ENCODE assay signal across 10 cellular contexts in genomic region chr3:64685331-64685799, GRCh38. TPM values are rescaled to one million over a fixed set of nuclear protein-coding genes. Genes with fewer than 3 reads are reported as not detected.
DNase-seq lines count a peak whose midpoint lies in the region; ATAC-seq, FAIRE-seq and TF ChIP-seq lines count a peak whose summit lies in the region.
"Had no signal": no experiment of that assay in that cellular context is flagged by ENCODE, and none has a peak within 500 bp of the region (broad histone marks: within the 10 kb centered on the region; RNA-seq: fewer than 3 reads in every experiment).

No MANE protein-coding gene starts in this region.

- no peak for FAIRE-seq in GM12892 (lab: Jason Lieb, UNC)
- FAIRE-seq: D721Med had no signal

- no peaks in the 10 kb centered on the region for H3K4me1 Mint-ChIP-seq in natural killer cell treated with Interleukin-12 subunit alpha and Interleukin-12 subunit beta and Interleukin-15 and Interleukin-18, amount 100 ng/mL, for 72 hours (ENCODE audit: low read depth in 2 of 2)

- 0% methylated on average over 27 of the region's 32 CpGs for WGBS in SK-N-SH (ENCODE audit: low lambda C conversion rate)

- TF ChIP-seq EP300 in SK-N-SH (IDR thresholded peaks at IDR 0.05; ENCODE audit: borderline replicate concordance in 1 of 2, low read depth in 1 of 2, low read length in 1 of 2), result no peak

- peaks cover 5% of the 10 kb centered on the region for H3K36me3 Mint-ChIP-seq in natural killer cell treated with Interleukin-12 subunit alpha and Interleukin-12 subunit beta and Interleukin-15 and Interleukin-18, amount 100 ng/mL, for 72 hours

- H3K9me3 Mint-ChIP-seq in natural killer cell treated with Interleukin-12 subunit alpha and Interleukin-12 subunit beta and Interleukin-15 and Interleukin-18, amount 100 ng/mL, for 72 hours, result peaks cover 7% of the 10 kb centered on the region

- peaks cover 35% of the 10 kb centered on the region; the same call in 1 of the 2 replicates for H3K79me2 ChIP-seq in SK-N-SH (ENCODE audit: insufficient read depth)

- H3K4me2 ChIP-seq in SK-N-SH, result peak overlapping the region; percentile 98

- peak overlapping the region; percentile 76 for H3K9ac ChIP-seq in SK-N-SH

- peaks cover 9 to 23% of the 10 kb centered on the region in 2 experiments for H3K36me3 ChIP-seq in SK-N-SH (replicated peaks in 1 of 2; ENCODE audit: control insufficient read depth in 1 of 2, insufficient read depth in 2 of 2, low read length in 1 of 2)
- no peaks in the 10 kb centered on the region for H3K36me3 ChIP-seq in neutrophil

- no peak overlapping the region for H3K4me3 Mint-ChIP-seq in natural killer cell treated with Interleukin-12 subunit alpha and Interleukin-12 subunit beta and Interleukin-15 and Interleukin-18, amount 100 ng/mL, for 72 hours

- POLR2A ChIA-PET in AG04450 (lab: Yijun Ruan, JAX) (no interaction called here), SK-N-SH (lab: Yijun Ruan, JAX) (interaction anchor here (0.8 to 1.5 kb wide), 2 partner anchors 9 to 146 kb away, joined by 4 read pairs; no protein-coding TSS in a partner anchor)

- no peak overlapping the region for H3K27ac ChIP-seq in AG04450 (ENCODE audit: low read depth, low read length)
- peak overlapping the region; percentile 87 to 98 for H3K27ac ChIP-seq in SK-N-SH (ENCODE audit: low read depth in 2 of 2, low read length in 1 of 2)
- H3K27ac ChIP-seq in neutrophil, result no peak overlapping the region

- CTCF ChIA-PET in AG04450 (lab: Charles Lee), result no interaction called here
- CTCF ChIA-PET in SK-N-SH (lab: Yijun Ruan, JAX), result interaction anchor here (1.5 kb wide), 1 partner anchor 15 kb away, joined by 4 read pairs; no protein-coding TSS in a partner anchor

- H3K9me3 ChIP-seq in AG04450 (ENCODE audit: control insufficient read depth, insufficient read depth, low read length) (no peaks in the 10 kb centered on the region), SK-N-SH (no peaks in the 10 kb centered on the region), neutrophil (no peaks in the 10 kb centered on the region)

- DNase-seq in AG04450 (ENCODE audit: low read depth, low spot score), result no peak
- DNase-seq in SK-N-SH, result peak; percentile 36
- peak in 24 of 42 donors; percentile 6 to 50 (median 20) for DNase-seq in head of caudate nucleus
- no peak for DNase-seq in natural killer cell treated with Interleukin-12 subunit alpha and Interleukin-12 subunit beta and Interleukin-15 and Interleukin-18, amount 100 ng/mL, for 72 hours (ENCODE audit: low spot score)
- no peak for DNase-seq in GM12892 (ENCODE audit: insufficient read length)
- no peak for DNase-seq in GM19238 (ENCODE audit: insufficient read length, low spot score)
- no peak for DNase-seq in NCI-H2227 treated with DMSO at 0.1 percent for 48 hours (lab: John Stamatoyannopoulos, UW)

- peaks cover 0 to 23% of the 10 kb centered on the region in 2 experiments; a peak in 3 of 4 replicates for H3K4me1 ChIP-seq in SK-N-SH (ENCODE audit: control insufficient read depth in 1 of 2, insufficient read depth in 2 of 2, low read depth in 1 of 2, low read length in 1 of 2)
- peaks cover 0 to 17% of the 10 kb centered on the region in 2 experiments for H3K4me1 ChIP-seq in neutrophil (ENCODE audit: control insufficient read depth in 1 of 2, insufficient read depth in 1 of 2, low read depth in 1 of 2, low read length in 1 of 2)

- H3K27ac Mint-ChIP-seq in natural killer cell treated with Interleukin-12 subunit alpha and Interleukin-12 subunit beta and Interleukin-15 and Interleukin-18, amount 100 ng/mL, for 72 hours, result no peak overlapping the region

- no peak for TF ChIP-seq CTCF in AG04450 (IDR thresholded peaks at IDR 0.05; ENCODE audit: low read depth, low read length)
- TF ChIP-seq CTCF in SK-N-SH (IDR thresholded peaks at IDR 0.05), result no peak
- TF ChIP-seq CTCF in neutrophil (IDR thresholded peaks at IDR 0.05), result no peak

- peaks cover 24% of the 10 kb centered on the region for H3F3A ChIP-seq in SK-N-SH (replicated peaks; ENCODE audit: insufficient read depth)

- no peak for TF ChIP-seq RAD21 in SK-N-SH (IDR thresholded peaks at IDR 0.05; ENCODE audit: low read length)

- no peaks in the 10 kb centered on the region for H4K20me1 ChIP-seq in SK-N-SH (ENCODE audit: insufficient read depth)

- no peak for TF ChIP-seq POLR2A in GM12892 (IDR thresholded peaks at IDR 0.05; ENCODE audit: low read depth, low read length)

- H3K27me3 ChIP-seq in AG04450 (ENCODE audit: control insufficient read depth, insufficient read depth, low read length) (peaks cover 43% of the 10 kb centered on the region), SK-N-SH (ENCODE audit: insufficient read depth) (no peaks in the 10 kb centered on the region), neutrophil (peaks cover 82% of the 10 kb centered on the region)

- H3K4me3 ChIP-seq in AG04450 (ENCODE audit: low read depth, low read length), result peak overlapping the region; percentile 56
- H3K4me3 ChIP-seq in SK-N-SH (ENCODE audit: low read depth in 2 of 2, low read length in 1 of 2), result peak overlapping the region; percentile 83 to 90
- H3K4me3 ChIP-seq in neutrophil (ENCODE audit: low read depth in 1 of 2, low read length in 1 of 2), result peak overlapping the region; percentile 26 to 46

- H2AFZ ChIP-seq in SK-N-SH (ENCODE audit: low read depth), result peak overlapping the region; percentile 89

- H3K27me3 Mint-ChIP-seq in natural killer cell treated with Interleukin-12 subunit alpha and Interleukin-12 subunit beta and Interleukin-15 and Interleukin-18, amount 100 ng/mL, for 72 hours, result peaks cover 27 to 29% of the 10 kb centered on the region in 2 donors

- intact Hi-C loops in head of caudate nucleus (cut with DNase I), result no loop called here

- ATAC-seq in natural killer cell treated with Interleukin-12 subunit alpha and Interleukin-12 subunit beta and Interleukin-15 and Interleukin-18, amount 100 ng/mL, for 72 hours, result no peak

- H3K9me2 ChIP-seq in SK-N-SH, result no peaks in the 10 kb centered on the region

TF ChIP-seq in SK-N-SH, 30 proteins besides CTCF, POLR2A, EP300 and RAD21 (continues in another document):
- TF ChIP-seq MXI1 (IDR thresholded peaks at IDR 0.05; ENCODE audit: low read depth, low read length), result peak; percentile 46
- no peak for TF ChIP-seq EZH2phosphoT487 (IDR thresholded peaks at IDR 0.05; ENCODE audit: borderline replicate concordance, low read depth)
- TF ChIP-seq TAF1 (IDR thresholded peaks at IDR 0.05; ENCODE audit: borderline replicate concordance, low read depth, low read length), result no peak
- TF ChIP-seq USF1 (IDR thresholded peaks at IDR 0.05; ENCODE audit: borderline replicate concordance, low read depth), result no peak
- TF ChIP-seq IRF3 (IDR thresholded peaks at IDR 0.05; ENCODE audit: low read depth, low read length), result no peak
- no peak for TF ChIP-seq TCF12 (IDR thresholded peaks at IDR 0.05)
- no peak for TF ChIP-seq FOXM1 (IDR thresholded peaks at IDR 0.05; ENCODE audit: low read depth)
- TF ChIP-seq FOSL2 (IDR thresholded peaks at IDR 0.05; ENCODE audit: borderline replicate concordance, low read depth), result no peak
- 0 out of 2 replicates have a peak, but pooled peaks have one; percentile 12 for TF ChIP-seq MAX (IDR thresholded peaks at IDR 0.05; ENCODE audit: low read depth)
- TF ChIP-seq ELF1 (IDR thresholded peaks at IDR 0.05), result no peak
- no peak for TF ChIP-seq YY1 (IDR thresholded peaks at IDR 0.05; ENCODE audit: low read depth)
- no peak for TF ChIP-seq ZBTB33 (IDR thresholded peaks at IDR 0.05; ENCODE audit: borderline replicate concordance, low read depth)

RNA-seq across cellular contexts. Expression of gene ADAMTS9, which starts 2.4 kb away (rescaled TPM):
- 0.76 and 1.1 TPM in 2 replicates for polyA plus RNA-seq in AG04450 (2011; rRNA removed)
- polyA minus RNA-seq in AG04450 (2011; rRNA and poly(A)+ RNA removed), result 1.6 and 2.0 TPM in 2 replicates
- 4.1 and 7.1 TPM in 2 replicates for polyA plus RNA-seq in SK-N-SH (2012; rRNA removed)
- polyA plus RNA-seq in SK-N-SH (2012; cell fraction: cytosol; rRNA removed), result 8.7 and 13.3 TPM in 2 replicates
- polyA plus RNA-seq in SK-N-SH (2012; cell fraction: nucleus; rRNA removed), result 9.3 and 9.7 TPM in 2 replicates
- not detected for total RNA-seq in natural killer cell treated with Interleukin-12 subunit alpha and Interleukin-12 subunit beta and Interleukin-15 and Interleukin-18, amount 100 ng/mL, for 72 hours
- polyA plus RNA-seq in GM12892 (2012; ENCODE audit: missing spikeins), result not detected
- total RNA-seq: mononuclear cell had no signal

Comparison
In these comparisons a context has a peak if more than half of its experiments do, and no peak if none do; other contexts are left out.
1. DNase-seq: peak in SK-N-SH (single experiment) and head of caudate nucleus (24 of 42); none in AG04450 (single experiment), natural killer cell treated with Interleukin-12 subunit alpha and Interleukin-12 subunit beta and Interleukin-15 and Interleukin-18, amount 100 ng/mL, for 72 hours (single experiment), GM12892 (single experiment), GM19238 (single experiment) and NCI-H2227 treated with DMSO at 0.1 percent for 48 hours (single experiment).
2. H3K27ac ChIP-seq: peak in SK-N-SH (2 of 2); none in AG04450 (single experiment) and neutrophil (single experiment).
3. H3K4me3 ChIP-seq: peak in every context shown above with its lines; median percentile 86 in SK-N-SH; 56 in AG04450; 36 in neutrophil.